10 cellular contexts compared by ENCODE assay signal in genomic region chr5:52825826-52826225, GRCh38. TPM values are rescaled to one million over a fixed set of nuclear protein-coding genes. Genes with fewer than 3 reads are reported as not detected.
A peak's percentile ranks its signal among the peaks of the same experiment; 100 is the strongest.
DNase-seq lines count a peak whose midpoint lies in the region; ATAC-seq and TF ChIP-seq lines count a peak whose summit lies in the region.
"Had no signal": no experiment of that assay in that cellular context is flagged by ENCODE, and none has a peak within 500 bp of the region (broad histone marks: within the 10 kb centered on the region; RNA-seq: fewer than 3 reads in every experiment).

No MANE protein-coding gene starts in this region.

- peak; percentile 95 for ATAC-seq in GM18907 (IDR thresholded peaks at IDR 0.05; ENCODE audit: unreplicated experiment)
- ATAC-seq in GM21717 (IDR thresholded peaks at IDR 0.05; ENCODE audit: unreplicated experiment) = peak; percentile 93
- peak; percentile 97 for ATAC-seq in HG03432 (IDR thresholded peaks at IDR 0.05; ENCODE audit: unreplicated experiment)
- ATAC-seq in left lung = peak; percentile 40
- no peak for ATAC-seq in mucosa of descending colon
- ATAC-seq in Right ventricle myocardium superior (ENCODE audit: poor library complexity) = no peak

- H3K36me3 ChIP-seq in left lung (no peaks in the 10 kb centered on the region), mucosa of descending colon (ENCODE audit: low read depth) (no peaks in the 10 kb centered on the region)

- H3K27ac ChIP-seq in left lung = no peak overlapping the region
- H3K27ac ChIP-seq: HL-60 had no signal

- TF ChIP-seq CTCF in left lung (IDR thresholded peaks at IDR 0.05) (no peak), mucosa of descending colon (IDR thresholded peaks at IDR 0.05) (no peak)

- H3K4me1 ChIP-seq in left lung (peaks cover 0 to 4% of the 10 kb centered on the region in 2 donors), mucosa of descending colon (ENCODE audit: low read depth) (no peaks in the 10 kb centered on the region)

- no peak overlapping the region for H3K4me3 ChIP-seq in left lung
- no peak overlapping the region for H3K4me3 ChIP-seq in mucosa of descending colon

- DNase-seq in left lung (no peak), mucosa of descending colon (no peak), Right ventricle myocardium superior (no peak), COLO668 (lab: John Stamatoyannopoulos, UW; ENCODE audit: unreplicated experiment) (no peak)
- DNase-seq: activated gamma-delta T cell treated with Interleukin-2 at 50 U/mL for 16 hours; effector memory CD4-positive, alpha-beta T cell had no signal

- no peaks in the 10 kb centered on the region for H3K27me3 ChIP-seq in left lung

- intact Hi-C loops in left lung (cut with DNase I) (no loop called here), mucosa of descending colon (cut with DNase I, micrococcal nuclease) (no loop called here), Right ventricle myocardium superior (cut with DNase I) (no loop called here)

- peaks cover 0 to 5% of the 10 kb centered on the region in 2 donors for H3K9me3 ChIP-seq in left lung
- no peaks in the 10 kb centered on the region for H3K9me3 ChIP-seq in mucosa of descending colon

RNA-seq across cellular contexts. Expression of gene ITGA1, which starts 38.1 kb away (rescaled TPM):
- total RNA-seq in left lung (100 to 1,000 TPM in 1 of 2 donors, 10 to 100 TPM in 1; 87.5 to 127 TPM), mucosa of descending colon (100 to 1,000 TPM in 1 of 3 donors, 10 to 100 TPM in 2; 18.7 to 207 (median 42.0) TPM), Right ventricle myocardium superior (23.6 TPM)

RNA-seq across cellular contexts. Expression of gene PELO, which starts 38.1 kb away (rescaled TPM):
- total RNA-seq in left lung = 10 to 100 TPM; 40.9 to 47.6 TPM
- total RNA-seq in mucosa of descending colon = 10 to 100 TPM; 14.9 to 59.4 (median 17.9) TPM
- 16.9 TPM for total RNA-seq in Right ventricle myocardium superior

Comparison
In these comparisons a context has a peak if more than half of its experiments do, and no peak if none do; other contexts are left out.
1. ATAC-seq: peak in GM18907 (single experiment), GM21717 (single experiment), HG03432 (single experiment) and left lung (single experiment); none in mucosa of descending colon (single experiment) and Right ventricle myocardium superior (single experiment).